Comparison of ENCODE assay signal across 1 cellular context in genomic region chr5:102581011-102581410, GRCh38.
TF ChIP-seq lines count a peak whose summit lies in the region.

No MANE protein-coding gene starts in this region.

TF ChIP-seq in GM23338, 12 proteins besides CTCF, POLR2A, EP300 and RAD21 (continued from another document):
- TF ChIP-seq EZH2 (IDR thresholded peaks at IDR 0.05; ENCODE audit: low read depth, unreplicated experiment) (no peak), EZH2phosphoT487 (IDR thresholded peaks at IDR 0.05; ENCODE audit: unreplicated experiment) (no peak), ZNF462 (CRISPR knock-in tag; IDR thresholded peaks at IDR 0.05) (no peak)
TF ChIP-seq in GM23338: peak in this region for 0.
